In the genomic region with DNA sequence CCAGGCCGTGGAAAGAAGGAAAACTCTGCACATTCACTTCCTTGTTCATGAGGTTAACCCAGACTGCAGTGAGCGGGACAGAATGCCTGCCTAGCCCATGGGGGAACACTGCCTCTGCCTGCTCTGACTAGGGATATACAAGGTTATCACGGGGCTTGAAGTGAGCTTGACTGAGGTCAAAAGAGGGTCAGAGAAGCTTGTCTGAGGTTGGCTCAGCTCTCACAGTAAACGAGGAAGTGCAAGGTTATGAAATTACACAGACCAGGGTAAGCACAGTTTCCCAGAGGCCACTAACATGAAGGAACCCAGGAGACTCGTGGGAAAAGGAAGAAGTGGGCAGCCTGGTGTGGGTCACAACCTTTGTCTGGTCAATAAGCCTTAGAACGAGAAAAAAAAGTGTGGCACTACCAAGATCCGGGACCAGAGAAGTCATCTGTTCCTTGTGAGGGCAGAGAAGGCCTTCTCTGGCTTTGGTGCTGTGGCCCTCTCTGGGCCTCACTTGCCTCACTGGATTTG, we compare ENCODE assay signal across 8 cellular contexts. TPM values are rescaled to one million over a fixed set of nuclear protein-coding genes. Genes with fewer than 3 reads are reported as not detected.
DNase-seq lines count a peak whose midpoint lies in the region; ATAC-seq, FAIRE-seq and TF ChIP-seq lines count a peak whose summit lies in the region.

No MANE protein-coding gene starts in this region.

- no peaks in the 10 kb centered on the region for H3K36me3 ChIP-seq in PC-9 (ENCODE audit: low read depth)
- peaks cover 0 to 49% (median 6%) of the 10 kb centered on the region in 9 donors for H3K36me3 ChIP-seq in heart right ventricle
- no peaks in the 10 kb centered on the region for H3K36me3 ChIP-seq in small intestine (ENCODE audit: control insufficient read depth in 2 of 2, insufficient read depth in 2 of 2, low read length in 2 of 2)
- H3K36me3 ChIP-seq in CD4-positive, alpha-beta memory T cell (ENCODE audit: insufficient read depth, low read length): peaks cover 22% of the 10 kb centered on the region
- H3K36me3 ChIP-seq in H7 (replicated peaks; ENCODE audit: control insufficient read depth, insufficient read depth, low read length): peaks cover 2% of the 10 kb centered on the region; the same call in 1 of the 2 replicates

- DNase-seq in PC-9 (peak; percentile 49 to 97), heart right ventricle (no peak), small intestine (peak; percentile 68), H7 (no peak), HUDEP-2 (lab: John Stamatoyannopoulos, UW; ENCODE audit: unreplicated experiment in 76 of 76) (no peak)
- DNase-seq in CD4-positive, alpha-beta memory T cell: no peak

- WGBS in heart right ventricle, 2 donors: 28 to 33% methylated on average over 7 of the region's 7 CpGs
- 19 to 24% (median 19%) methylated on average over 7 of the region's 7 CpGs for WGBS in small intestine, 3 donors

- POLR2A ChIA-PET in PC-9 (lab: Charles Lee; ENCODE audit: unreplicated experiment): interaction anchor here (0.5 to 0.6 kb wide), 2 partner anchors 19 to 66 kb away, joined by 11 to 30 read pairs; no protein-coding TSS in a partner anchor
- POLR2A ChIA-PET in CD4-positive, alpha-beta memory T cell (lab: Charles Lee; ENCODE audit: partially characterized antibody): interaction anchor here (1.1 kb wide), 1 partner anchor 170 kb away, joined by 3 read pairs; no protein-coding TSS in a partner anchor

- no peak for FAIRE-seq in small intestine (lab: Jason Lieb, UNC)

- no peaks in the 10 kb centered on the region for H3K9me2 ChIP-seq in PC-9 (ENCODE audit: insufficient read depth)

- CTCF ChIA-PET in PC-9 (lab: Charles Lee): interaction anchor here (0.6 to 1.4 kb wide), 5 partner anchors 29 to 332 kb away, joined by 3 to 4 read pairs (median 3); a partner anchor contains a TSS
- CTCF ChIA-PET in CD4-positive, alpha-beta memory T cell (lab: Charles Lee; ENCODE audit: partially characterized antibody): interaction anchor here (1.0 to 2.7 kb wide), 3 partner anchors 7 to 161 kb away, joined by 3 to 10 read pairs (median 3); no protein-coding TSS in a partner anchor

- no peak overlapping the region for H3K4me3 Mint-ChIP-seq in CD4-positive, alpha-beta memory T cell

- peak overlapping the region; percentile 68 for H3K4me2 ChIP-seq in PC-9

- H3K27ac ChIP-seq in PC-9: peak overlapping the region; percentile 99
- peak overlapping the region; percentile 48 to 97 (median 91) for H3K27ac ChIP-seq in heart right ventricle
- peak overlapping the region; percentile 95 to 97 for H3K27ac ChIP-seq in small intestine (ENCODE audit: low read depth in 1 of 2, low read length in 1 of 2)
- H3K27ac ChIP-seq in CD4-positive, alpha-beta memory T cell (ENCODE audit: low read depth, low read length): no peak overlapping the region

- H3K4me1 Mint-ChIP-seq in CD4-positive, alpha-beta memory T cell: peaks cover 21 to 37% (median 32%) of the 10 kb centered on the region in 4 donors

- no peaks in the 10 kb centered on the region for H3K79me2 ChIP-seq in PC-9 (ENCODE audit: low read depth)

- no peaks in the 10 kb centered on the region for H4K20me1 ChIP-seq in PC-9 (ENCODE audit: insufficient read depth)

- H3F3A ChIP-seq in PC-9 (ENCODE audit: insufficient read depth, low read depth): peaks cover 40% of the 10 kb centered on the region

- TF ChIP-seq CTCF in PC-9 (conservative IDR thresholded peaks at IDR 0.05) (no peak), heart right ventricle (IDR thresholded peaks at IDR 0.05) (peak in 2 of 9 donors; percentile 8 to 17)

- peak overlapping the region in 3 of 7 donors; percentile 44 to 61 (median 52) for H3K27ac Mint-ChIP-seq in CD4-positive, alpha-beta memory T cell

- BruUV-seq in PC-9 (replicated peaks; lab: Mats Ljungman, UMichigan): no TSS peak

- intact Hi-C loops in PC-9 (cut with micrococcal nuclease; ENCODE audit: unreplicated experiment): loop anchor here (1.0 to 5.0 kb wide), 4 partner anchors 13 to 54 kb away; no protein-coding TSS in a partner anchor
- intact Hi-C loops in heart right ventricle (cut with DNase I): loop anchor here in 2 of 10 donors (10.0 kb wide), 1 partner anchor 91 kb away; no protein-coding TSS in a partner anchor
- intact Hi-C loops in CD4-positive, alpha-beta memory T cell (cut with micrococcal nuclease): loop anchor here (10.0 kb wide), 1 partner anchor 61 kb away; no protein-coding TSS in a partner anchor

- ATAC-seq in GM19395 (IDR thresholded peaks at IDR 0.05; ENCODE audit: unreplicated experiment) (peak; percentile 54), heart right ventricle (peak; percentile 14 to 68 (median 23)), GM21717 (IDR thresholded peaks at IDR 0.05; ENCODE audit: unreplicated experiment) (no peak)

- H3K27me3 Mint-ChIP-seq in CD4-positive, alpha-beta memory T cell: peaks cover 0 to 1% of the 10 kb centered on the region in 2 donors

- H3K9me3 Mint-ChIP-seq in CD4-positive, alpha-beta memory T cell: no peaks in the 10 kb centered on the region

- H3K36me3 Mint-ChIP-seq in CD4-positive, alpha-beta memory T cell: peaks cover 48 to 60% of the 10 kb centered on the region in 2 donors

- H2AFZ ChIP-seq in PC-9: no peak overlapping the region

- H3K27me3 ChIP-seq in PC-9 (ENCODE audit: insufficient read depth, low read depth) (no peaks in the 10 kb centered on the region), heart right ventricle (no peaks in the 10 kb centered on the region), small intestine (ENCODE audit: control insufficient read depth in 2 of 2, insufficient read depth in 2 of 2, low read length in 2 of 2) (no peaks in the 10 kb centered on the region), H7 (ENCODE audit: control insufficient read depth, insufficient read depth, low read length) (no peaks in the 10 kb centered on the region)
- no peaks in the 10 kb centered on the region for H3K27me3 ChIP-seq in CD4-positive, alpha-beta memory T cell (ENCODE audit: insufficient read depth, low read length)

- H3K4me3 ChIP-seq in PC-9 (no peak overlapping the region), heart right ventricle (no peak overlapping the region), small intestine (ENCODE audit: low read depth in 1 of 2, low read length in 2 of 2) (no peak overlapping the region), H7 (ENCODE audit: insufficient read depth, low read depth, low read length) (no peak overlapping the region)
- H3K4me3 ChIP-seq in CD4-positive, alpha-beta memory T cell (ENCODE audit: low read length in 2 of 2): no peak overlapping the region

- H3K9me3 ChIP-seq in PC-9 (ENCODE audit: insufficient read depth, low read depth): no peaks in the 10 kb centered on the region
- no peaks in the 10 kb centered on the region for H3K9me3 ChIP-seq in heart right ventricle
- no peaks in the 10 kb centered on the region for H3K9me3 ChIP-seq in small intestine (ENCODE audit: control insufficient read depth, low read depth)
- H3K9me3 ChIP-seq in CD4-positive, alpha-beta memory T cell (ENCODE audit: control insufficient read depth in 1 of 2, low read length in 2 of 2): no peaks in the 10 kb centered on the region

- H3K4me1 ChIP-seq in PC-9 (replicated peaks; ENCODE audit: insufficient read depth) (peaks cover 42% of the 10 kb centered on the region), heart right ventricle (peaks cover 47 to 72% (median 66%) of the 10 kb centered on the region in 9 donors), small intestine (ENCODE audit: control insufficient read depth in 2 of 2, insufficient read depth in 1 of 2, low read depth in 1 of 2, low read length in 1 of 2) (peaks cover 25 to 27% of the 10 kb centered on the region in 2 donors)
- peaks cover 28% of the 10 kb centered on the region for H3K4me1 ChIP-seq in CD4-positive, alpha-beta memory T cell (ENCODE audit: insufficient read depth, low read length)

RNA-seq across cellular contexts. Expression of a gene that starts 28.8 kb away (rescaled TPM):
- total RNA-seq in PC-9 (2021) (0.63 and 1.6 TPM in 2 replicates), heart right ventricle (10 to 100 TPM in 7 of 10 donors, 1 to 10 TPM in 3; 3.5 to 37.5 (median 12.1) TPM)
- polyA plus RNA-seq in heart right ventricle (10 to 100 TPM in 1 of 2 donors, 1 to 10 TPM in 1; 8.3 to 14.3 TPM), small intestine (1 to 10 TPM in 2 of 3 donors, under 1 TPM in 1; 0.89 to 6.9 (median 6.2) TPM)
- 1 to 10 TPM; 4.9 to 5.2 TPM for total RNA-seq in CD4-positive, alpha-beta memory T cell
- polyA plus RNA-seq in CD4-positive, alpha-beta memory T cell: 1 to 10 TPM in 1 of 2 donors, under 1 TPM in 1; 0.39 to 1.6 TPM
- 0.03 and 0.63 TPM in 2 replicates for total RNA-seq in H7 (2014; rRNA removed; shearing (Covaris generic))

RNA-seq across cellular contexts. Expression of a gene that starts 41.8 kb away (rescaled TPM):
- total RNA-seq in PC-9 (2021): 34.4 and 35.4 TPM in 2 replicates
- 10 to 100 TPM; 15.3 to 25.4 (median 17.6) TPM for total RNA-seq in heart right ventricle
- polyA plus RNA-seq in heart right ventricle: 10 to 100 TPM; 43.3 to 47.5 TPM
- polyA plus RNA-seq in small intestine: 10 to 100 TPM; 65.9 to 90.5 (median 80.1) TPM
- 10 to 100 TPM; 27.9 to 36.7 TPM for total RNA-seq in CD4-positive, alpha-beta memory T cell
- 10 to 100 TPM; 49.6 to 90.3 TPM for polyA plus RNA-seq in CD4-positive, alpha-beta memory T cell
- total RNA-seq in H7 (2014; rRNA removed; shearing (Covaris generic)): 23.1 and 25.1 TPM in 2 replicates

RNA-seq across cellular contexts. Expression of a gene that starts 53.7 kb away (rescaled TPM):
- total RNA-seq in PC-9 (2021): 36.7 and 44.9 TPM in 2 replicates
- 10 to 100 TPM; 22.8 to 40.0 (median 25.9) TPM for total RNA-seq in heart right ventricle
- 10 to 100 TPM; 19.0 to 28.9 TPM for polyA plus RNA-seq in heart right ventricle
- polyA plus RNA-seq in small intestine: 10 to 100 TPM; 11.6 to 19.2 (median 12.5) TPM
- 10 to 100 TPM; 76.6 to 95.8 TPM for total RNA-seq in CD4-positive, alpha-beta memory T cell
- polyA plus RNA-seq in CD4-positive, alpha-beta memory T cell: 10 to 100 TPM; 30.8 to 39.8 TPM
- 37.0 and 53.6 TPM in 2 replicates for total RNA-seq in H7 (2014; rRNA removed; shearing (Covaris generic))

RNA-seq across cellular contexts. Expression of a gene that starts 58.5 kb away (rescaled TPM):
- total RNA-seq in PC-9 (2021): 0.13 and 0.35 TPM in 2 replicates
- 1 to 10 TPM in 9 of 10 donors, under 1 TPM in 1; 0.81 to 6.3 (median 2.5) TPM for total RNA-seq in heart right ventricle
- 1 to 10 TPM; 3.0 to 3.1 TPM for polyA plus RNA-seq in heart right ventricle
- polyA plus RNA-seq in small intestine: 1 to 10 TPM in 1 of 3 donors, not detected in 2; 1.0 TPM
- under 1 TPM; 0.30 to 0.47 TPM for total RNA-seq in CD4-positive, alpha-beta memory T cell
- polyA plus RNA-seq in CD4-positive, alpha-beta memory T cell: 1 to 10 TPM in 1 of 2 donors, under 1 TPM in 1; 0.27 to 2.0 TPM
- total RNA-seq in H7 (2014; rRNA removed; shearing (Covaris generic)): 4.0 and 7.0 TPM in 2 replicates

Comparison
In these comparisons a context has a peak if more than half of its experiments do, and no peak if none do; other contexts are left out.
1. DNase-seq: peak in PC-9 (2 of 2) and small intestine (single experiment); none in heart right ventricle (0 of 2), CD4-positive, alpha-beta memory T cell (0 of 5), H7 (single experiment) and HUDEP-2 (0 of 76).